Comparison of ENCODE assay signal across 16 cellular contexts in the genomic region with DNA sequence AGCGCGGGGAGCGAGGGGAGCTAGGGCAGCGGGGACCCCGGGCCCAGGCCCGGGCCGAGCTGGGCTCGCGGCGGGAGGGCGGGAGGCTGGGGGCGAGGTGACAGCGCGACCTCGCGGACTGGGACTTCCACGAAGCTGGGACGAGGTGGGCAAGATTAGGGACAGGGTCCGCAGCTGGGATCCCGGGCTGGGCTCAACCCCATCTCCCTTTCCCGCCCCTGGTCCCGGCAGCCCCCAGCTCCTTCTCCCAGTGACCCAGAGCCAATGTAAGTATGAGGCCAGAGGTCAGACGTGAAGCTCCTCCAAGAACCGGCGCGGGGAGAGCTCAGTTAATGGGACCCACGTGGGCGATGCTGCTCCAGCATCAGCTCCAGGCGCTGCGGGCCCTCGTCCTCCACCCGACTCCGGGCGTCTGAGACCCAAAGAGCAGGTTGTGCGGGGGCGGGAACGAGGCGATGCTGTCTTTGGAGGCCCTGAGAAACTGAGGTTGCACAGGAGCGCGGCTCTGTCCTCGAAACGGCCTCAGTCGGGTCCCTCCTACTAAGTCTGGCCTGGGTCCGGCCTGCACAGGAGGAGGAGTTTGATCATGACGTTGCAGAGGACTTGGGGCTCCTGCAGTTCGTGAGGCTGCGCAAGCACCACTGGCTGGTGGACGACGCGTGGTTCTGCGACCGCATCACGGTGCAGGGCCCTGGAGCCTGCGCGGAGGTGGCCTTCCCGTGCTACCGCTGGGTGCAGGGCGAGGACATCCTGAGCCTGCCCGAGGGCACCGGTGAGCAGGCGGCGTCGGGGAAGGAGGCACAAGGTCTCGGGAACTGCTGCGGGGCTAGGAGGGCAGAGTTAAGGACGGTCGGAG. TPM values are rescaled to one million over a fixed set of nuclear protein-coding genes. Genes with fewer than 3 reads are reported as not detected.
DNase-seq lines count a peak whose midpoint lies in the region; ATAC-seq and TF ChIP-seq lines count a peak whose summit lies in the region.
"Had no signal": no experiment of that assay in that cellular context is flagged by ENCODE, and none has a peak within 500 bp of the region (broad histone marks: within the 10 kb centered on the region; RNA-seq: fewer than 3 reads in every experiment).

No MANE protein-coding gene starts in this region.

- no peaks in the 10 kb centered on the region for H3K9me3 Mint-ChIP-seq in CD4-positive, alpha-beta T cell
- peaks cover 0 to 2% (median 0%) of the 10 kb centered on the region in 11 donors for H3K9me3 Mint-ChIP-seq in naive thymus-derived CD4-positive, alpha-beta T cell
- H3K9me3 Mint-ChIP-seq: activated T-cell treated with anti-CD3 and anti-CD28 coated beads, Interleukin-2, amount 50 U/mL, for 72 hours; effector memory CD8-positive, alpha-beta T cell had no signal

- H3K4me1 Mint-ChIP-seq in CD4-positive, alpha-beta T cell (ENCODE audit: low read depth), result no peaks in the 10 kb centered on the region
- H3K4me1 Mint-ChIP-seq in naive thymus-derived CD4-positive, alpha-beta T cell, result peaks cover 0 to 13% (median 5%) of the 10 kb centered on the region in 7 donors
- H3K4me1 Mint-ChIP-seq: activated CD4-positive, alpha-beta T cell treated with anti-CD3 and anti-CD28 coated beads for 36 hours had no signal

- DNase-seq in CD4-positive, alpha-beta T cell, result no peak
- DNase-seq in ascending aorta (ENCODE audit: low spot score in 2 of 2) (no peak), retina (peak; percentile 36)
- no peak for DNase-seq in naive thymus-derived CD4-positive, alpha-beta T cell
- DNase-seq: activated CD4-positive, alpha-beta T cell treated with anti-CD3 and anti-CD28 coated beads for 36 hours; activated T-cell treated with anti-CD3 and anti-CD28 coated beads, Interleukin-2, amount 50 U/mL, for 72 hours; anterior cingulate cortex; DMS153; effector memory CD8-positive, alpha-beta T cell; hippocampal formation had no signal

- peaks cover 7 to 8% of the 10 kb centered on the region in 2 donors for H3K4me1 ChIP-seq in ascending aorta
- no peaks in the 10 kb centered on the region for H3K4me1 ChIP-seq in naive thymus-derived CD4-positive, alpha-beta T cell (ENCODE audit: control insufficient read depth in 2 of 2, insufficient read depth in 2 of 2, low read length in 2 of 2)
- H3K4me1 ChIP-seq: HAP-1 had no signal

- H3K27me3 Mint-ChIP-seq in CD4-positive, alpha-beta T cell, result no peaks in the 10 kb centered on the region
- no peaks in the 10 kb centered on the region for H3K27me3 Mint-ChIP-seq in naive thymus-derived CD4-positive, alpha-beta T cell
- H3K27me3 Mint-ChIP-seq: activated CD4-positive, alpha-beta T cell treated with anti-CD3 and anti-CD28 coated beads for 36 hours; effector memory CD8-positive, alpha-beta T cell had no signal

- CTCF ChIA-PET in CD4-positive, alpha-beta T cell (lab: Charles Lee), result no interaction called here
- CTCF ChIA-PET in naive thymus-derived CD4-positive, alpha-beta T cell (lab: Charles Lee), result no interaction called here

- no peak overlapping the region for H3K4me3 Mint-ChIP-seq in CD4-positive, alpha-beta T cell
- H3K4me3 Mint-ChIP-seq in naive thymus-derived CD4-positive, alpha-beta T cell, result no peak overlapping the region
- H3K4me3 Mint-ChIP-seq: activated CD4-positive, alpha-beta T cell treated with anti-CD3 and anti-CD28 coated beads for 36 hours; activated T-cell treated with anti-CD3 and anti-CD28 coated beads, Interleukin-2, amount 50 U/mL, for 72 hours; effector memory CD8-positive, alpha-beta T cell had no signal

- peaks cover 53% of the 10 kb centered on the region for H3K36me3 Mint-ChIP-seq in CD4-positive, alpha-beta T cell (ENCODE audit: low read depth)
- peaks cover 4 to 33% (median 21%) of the 10 kb centered on the region in 5 donors for H3K36me3 Mint-ChIP-seq in naive thymus-derived CD4-positive, alpha-beta T cell

- H3K27ac ChIP-seq in CD4-positive, alpha-beta T cell (ENCODE audit: low read depth, low read length), result no peak overlapping the region
- no peak overlapping the region for H3K27ac ChIP-seq in ascending aorta
- H3K27ac ChIP-seq in naive thymus-derived CD4-positive, alpha-beta T cell (ENCODE audit: low read depth, low read length), result no peak overlapping the region

- no peaks in the 10 kb centered on the region for H3K9me3 ChIP-seq in CD4-positive, alpha-beta T cell (ENCODE audit: control insufficient read depth, low read length)
- no peaks in the 10 kb centered on the region for H3K9me3 ChIP-seq in ascending aorta
- H3K9me3 ChIP-seq in naive thymus-derived CD4-positive, alpha-beta T cell (ENCODE audit: control insufficient read depth in 2 of 3, low read length in 3 of 3), result no peaks in the 10 kb centered on the region
- H3K9me3 ChIP-seq: HAP-1 had no signal

- POLR2A ChIA-PET in CD4-positive, alpha-beta T cell (lab: Charles Lee), result interaction anchor here (0.6 kb wide), 1 partner anchor 134 kb away, joined by 3 read pairs; no protein-coding TSS in a partner anchor
- POLR2A ChIA-PET in naive thymus-derived CD4-positive, alpha-beta T cell (lab: Charles Lee), result no interaction called here

- peak overlapping the region; percentile 40 for H3K27ac Mint-ChIP-seq in CD4-positive, alpha-beta T cell
- H3K27ac Mint-ChIP-seq in naive thymus-derived CD4-positive, alpha-beta T cell, result peak overlapping the region in 2 of 9 donors; percentile 25 to 84
- H3K27ac Mint-ChIP-seq: activated CD4-positive, alpha-beta T cell treated with anti-CD3 and anti-CD28 coated beads for 36 hours; activated T-cell treated with anti-CD3 and anti-CD28 coated beads, Interleukin-2, amount 50 U/mL, for 72 hours; effector memory CD8-positive, alpha-beta T cell had no signal

- H3K27me3 ChIP-seq in CD4-positive, alpha-beta T cell (ENCODE audit: control insufficient read depth, insufficient read depth, low read length), result no peaks in the 10 kb centered on the region
- no peaks in the 10 kb centered on the region for H3K27me3 ChIP-seq in ascending aorta
- H3K27me3 ChIP-seq in naive thymus-derived CD4-positive, alpha-beta T cell (ENCODE audit: control insufficient read depth in 2 of 2, insufficient read depth in 2 of 2, low read length in 2 of 2), result no peaks in the 10 kb centered on the region

- no peak for ATAC-seq in CD4-positive, alpha-beta T cell (ENCODE audit: poor library complexity)
- no peak for ATAC-seq in HG03108 (IDR thresholded peaks at IDR 0.05; ENCODE audit: unreplicated experiment)
- no peak for ATAC-seq in GM19395 (IDR thresholded peaks at IDR 0.05; ENCODE audit: unreplicated experiment)
- ATAC-seq in naive thymus-derived CD4-positive, alpha-beta T cell, result no peak
- ATAC-seq in GM21529 (IDR thresholded peaks at IDR 0.05; ENCODE audit: unreplicated experiment), result no peak
- ATAC-seq: activated CD4-positive, alpha-beta T cell treated with anti-CD3 and anti-CD28 coated beads for 36 hours; activated T-cell treated with anti-CD3 and anti-CD28 coated beads, Interleukin-2, amount 50 U/mL, for 72 hours; effector memory CD8-positive, alpha-beta T cell had no signal

- TF ChIP-seq CTCF in CD4-positive, alpha-beta T cell (IDR thresholded peaks at IDR 0.05), result no peak
- TF ChIP-seq CTCF in ascending aorta (IDR thresholded peaks at IDR 0.05), result no peak

- H3K4me3 ChIP-seq in ascending aorta, result peak overlapping the region; percentile 35 to 64
- peak overlapping the region; percentile 31 for H3K4me3 ChIP-seq in iPS-11a (ENCODE audit: low read depth, low read length)
- no peak overlapping the region for H3K4me3 ChIP-seq in naive thymus-derived CD4-positive, alpha-beta T cell (ENCODE audit: low read length)
- H3K4me3 ChIP-seq: HAP-1 had no signal

- H3K36me3 ChIP-seq in ascending aorta, result peaks cover 28 to 46% of the 10 kb centered on the region in 2 donors
- H3K36me3 ChIP-seq in naive thymus-derived CD4-positive, alpha-beta T cell (ENCODE audit: control insufficient read depth in 2 of 3, insufficient read depth in 3 of 3, low read length in 3 of 3), result peaks cover 4 to 48% (median 6%) of the 10 kb centered on the region in 3 experiments

- intact Hi-C loops in CD4-positive, alpha-beta T cell (cut with DNase I, micrococcal nuclease), result no loop called here
- intact Hi-C loops in ascending aorta (cut with DNase I), result no loop called here
- intact Hi-C loops in naive thymus-derived CD4-positive, alpha-beta T cell (cut with micrococcal nuclease), result no loop called here

RNA-seq across cellular contexts. Expression of a gene that starts 0.6 kb away (rescaled TPM):
- total RNA-seq in CD4-positive, alpha-beta T cell, result not detected
- total RNA-seq in ascending aorta, result not detected
- 1 to 10 TPM in 1 of 5 experiments, not detected in 4; 1.0 TPM for total RNA-seq in naive thymus-derived CD4-positive, alpha-beta T cell
- under 1 TPM; 0.08 to 0.48 TPM for polyA plus RNA-seq in naive thymus-derived CD4-positive, alpha-beta T cell
- total RNA-seq: activated CD4-positive, alpha-beta T cell treated with anti-CD3 and anti-CD28 coated beads for 36 hours; activated T-cell treated with anti-CD3 and anti-CD28 coated beads, Interleukin-2, amount 50 U/mL, for 72 hours; OCI-LY7 had no signal

RNA-seq across cellular contexts. Expression of a gene that starts 15.9 kb away (rescaled TPM):
- total RNA-seq in CD4-positive, alpha-beta T cell, result 10 to 100 TPM; 96.8 to 98.9 TPM
- total RNA-seq in ascending aorta, result 156 TPM
- 100 to 1,000 TPM; 107 to 184 (median 140) TPM for total RNA-seq in naive thymus-derived CD4-positive, alpha-beta T cell
- 100 to 1,000 TPM; 539 to 628 TPM for polyA plus RNA-seq in naive thymus-derived CD4-positive, alpha-beta T cell

RNA-seq across cellular contexts. Expression of a gene that starts 26.4 kb away (rescaled TPM):
- not detected for total RNA-seq in CD4-positive, alpha-beta T cell
- total RNA-seq in ascending aorta, result 16.4 TPM
- total RNA-seq in naive thymus-derived CD4-positive, alpha-beta T cell, result under 1 TPM in 1 of 5 experiments, not detected in 4; 0.70 TPM
- not detected for polyA plus RNA-seq in naive thymus-derived CD4-positive, alpha-beta T cell
- total RNA-seq: OCI-LY7 had no signal

RNA-seq across cellular contexts. Expression of a gene that starts 39.3 kb away (rescaled TPM):
- 1 to 10 TPM; 2.3 to 2.4 TPM for total RNA-seq in CD4-positive, alpha-beta T cell
- 1.5 TPM for total RNA-seq in ascending aorta
- 10 to 100 TPM in 3 of 5 experiments, 1 to 10 TPM in 2; 3.4 to 20.9 (median 15.0) TPM for total RNA-seq in naive thymus-derived CD4-positive, alpha-beta T cell
- 1 to 10 TPM; 1.8 to 3.5 TPM for polyA plus RNA-seq in naive thymus-derived CD4-positive, alpha-beta T cell

RNA-seq across cellular contexts. Expression of a gene that starts 47.4 kb away (rescaled TPM):
- 1 to 10 TPM; 1.1 to 1.4 TPM for total RNA-seq in CD4-positive, alpha-beta T cell
- total RNA-seq in ascending aorta, result not detected
- total RNA-seq in naive thymus-derived CD4-positive, alpha-beta T cell, result 1 to 10 TPM in 3 of 5 experiments, under 1 TPM in 2; 0.24 to 1.7 (median 1.4) TPM
- polyA plus RNA-seq in naive thymus-derived CD4-positive, alpha-beta T cell, result 1 to 10 TPM; 1.1 TPM
- total RNA-seq: OCI-LY7 had no signal

Comparison
In these comparisons a context has a peak if more than half of its experiments do, and no peak if none do; other contexts are left out.
1. RNA of a gene that starts 26.4 kb away (total RNA-seq): 16.4 TPM in ascending aorta (single experiment); 0.70 TPM in naive thymus-derived CD4-positive, alpha-beta T cell and not detected in CD4-positive, alpha-beta T cell; every median in the first group is over 10 times any median in the second.